37 cellular contexts compared by ENCODE assay signal in genomic region chr7:122756860-122757259, GRCh38. TPM values are rescaled to one million over a fixed set of nuclear protein-coding genes. Genes with fewer than 3 reads are reported as not detected.
"Had no signal": no experiment of that assay in that cellular context is flagged by ENCODE, and none has a peak within 500 bp of the region (broad histone marks: within the 10 kb centered on the region; RNA-seq: fewer than 3 reads in every experiment).

No MANE protein-coding gene starts in this region.

- H3K4me3 ChIP-seq: adrenal gland, ascending aorta, body of pancreas, breast epithelium, cardiac muscle cell had no signal

- H3K9me3 ChIP-seq: adrenal gland, ascending aorta, body of pancreas, breast epithelium had no signal

- H3K27me3 ChIP-seq: adrenal gland, ascending aorta, body of pancreas, brain microvascular endothelial cell, breast epithelium, cardiac muscle cell had no signal

- H3K4me1 ChIP-seq: adrenal gland, ascending aorta, breast epithelium had no signal

- DNase-seq: activated effector memory CD4-positive, alpha-beta T cell treated with anti-CD3 and anti-CD28 coated beads, Interleukin-2, amount 50 U/mL, for 16 hours; activated effector memory CD4-positive, alpha-beta T cell treated with Interleukin-2 at 50 U/mL for 16 hours; activated gamma-delta T cell; activated gamma-delta T cell treated with Interleukin-2 at 50 U/mL for 16 hours; activated naive CD4-positive, alpha-beta T cell; activated naive CD4-positive, alpha-beta T cell treated with anti-CD3 and anti-CD28 coated beads for 36 hours; activated naive CD4-positive, alpha-beta T cell treated with anti-CD3 and anti-CD28 coated beads, Interleukin-2, amount 10 ng/mL, durations not matched to agents 7 days and 5 days; activated naive CD4-positive, alpha-beta T cell treated with anti-CD3 and anti-CD28 coated beads, Interleukin-2, amount 50 U/mL, for 16 hours; activated naive CD4-positive, alpha-beta T cell treated with Interleukin-2 at 50 U/mL for 16 hours; activated naive CD8-positive, alpha-beta T cell treated with anti-CD3 and anti-CD28 coated beads for 36 hours; activated naive CD8-positive, alpha-beta T cell treated with anti-CD3 and anti-CD28 coated beads, Interleukin-2, amount 10 ng/mL, durations not matched to agents 7 days and 5 days; activated naive CD8-positive, alpha-beta T cell treated with anti-CD3 and anti-CD28 coated beads, Interleukin-2, amount 50 U/mL, for 24 hours; activated T-cell treated with anti-CD3 and anti-CD28 coated beads, Interleukin-2, amount 50 U/mL, for 1 hour; activated T-cell treated with anti-CD3 and anti-CD28 coated beads, Interleukin-2, amount 50 U/mL, for 24 hours; activated T-cell treated with anti-CD3 and anti-CD28 coated beads, Interleukin-2, amount 50 U/mL, for 4 hours; activated T-cell treated with anti-CD3 and anti-CD28 coated beads, Interleukin-2, amount 50 U/mL, for 48 hours; activated T-cell treated with anti-CD3 and anti-CD28 coated beads, Interleukin-2, amount 50 U/mL, for 72 hours; adrenal gland; amniotic stem cell; amygdala; anterior cingulate cortex; aorta; body of pancreas; brain microvascular endothelial cell; caudate nucleus; central memory CD4-positive, alpha-beta T cell; cerebellar nuclear complex had no signal

- ATAC-seq: activated naive CD4-positive, alpha-beta T cell treated with anti-CD3 and anti-CD28 coated beads, Interleukin-2, amount 50 U/mL, for 72 hours; activated naive CD8-positive, alpha-beta T cell treated with anti-CD3 and anti-CD28 coated beads, Interleukin-2, amount 50 U/mL, for 24 hours; activated T-cell treated with anti-CD3 and anti-CD28 coated beads, Interleukin-2, amount 50 U/mL, for 4 hours; activated T-cell treated with anti-CD3 and anti-CD28 coated beads, Interleukin-2, amount 50 U/mL, for 72 hours; activated T-helper 17 cell treated with anti-CD3 and anti-CD28 coated beads, Interleukin-2, amount 50 U/mL, for 72 hours; body of pancreas had no signal

- FAIRE-seq: astrocyte, bronchial epithelial cell had no signal

- H3K27ac ChIP-seq: adrenal gland, ascending aorta, body of pancreas, brain microvascular endothelial cell, breast epithelium, cardiac muscle cell had no signal

- H3K36me3 ChIP-seq: adrenal gland, ascending aorta, brain microvascular endothelial cell, breast epithelium, cardiac muscle cell had no signal

RNA-seq across cellular contexts. Expression of gene RNF148, which starts 54.1 kb away (rescaled TPM):
- total RNA-seq: activated naive CD4-positive, alpha-beta T cell treated with anti-CD3 and anti-CD28 coated beads for 36 hours; activated naive CD4-positive, alpha-beta T cell treated with anti-CD3 and anti-CD28 coated beads, Interleukin-2, amount 50 U/mL, for 72 hours; activated naive CD8-positive, alpha-beta T cell treated with anti-CD3 and anti-CD28 coated beads for 36 hours; activated naive CD8-positive, alpha-beta T cell treated with anti-CD3 and anti-CD28 coated beads, Interleukin-2, amount 10 ng/mL, durations not matched to agents 7 days and 5 days; activated T-cell treated with anti-CD3 and anti-CD28 coated beads, Interleukin-2, amount 50 U/mL, for 4 hours; activated T-cell treated with anti-CD3 and anti-CD28 coated beads, Interleukin-2, amount 50 U/mL, for 72 hours; activated T-helper 1 cell treated with anti-CD3 and anti-CD28 coated beads, Interleukin-12 subunit alpha, Interleukin-12 subunit beta, Interleukin-2, Interleukin-4 antibody, amounts not matched to agents 30 ng/mL and 10 ng/mL and 1 ng/mL, durations not matched to agents 14 hours and 24 hours and 36 hours; activated T-helper 17 cell treated with anti-CD3 and anti-CD28 coated beads, Interleukin-2, amount 50 U/mL, for 72 hours; activated T-helper 2 cell treated with anti-CD3 and anti-CD28 coated beads, Interferon-gamma antibody, Interleukin-2, Interleukin-4, amounts not matched to agents 10 μg/mL and 5 μg/mL and 100 μg/mL, durations not matched to agents 14 hours and 24 hours and 36 hours; chondrocyte had no signal
- polyA plus RNA-seq: aorta, cardiac muscle cell had no signal

RNA-seq across cellular contexts. Expression of gene RNF133, which starts 57.9 kb away (rescaled TPM):
- total RNA-seq: activated naive CD4-positive, alpha-beta T cell treated with anti-CD3 and anti-CD28 coated beads for 36 hours; activated naive CD4-positive, alpha-beta T cell treated with anti-CD3 and anti-CD28 coated beads, Interleukin-2, amount 50 U/mL, for 72 hours; activated naive CD8-positive, alpha-beta T cell treated with anti-CD3 and anti-CD28 coated beads for 36 hours; activated naive CD8-positive, alpha-beta T cell treated with anti-CD3 and anti-CD28 coated beads, Interleukin-2, amount 10 ng/mL, durations not matched to agents 7 days and 5 days; activated T-cell treated with anti-CD3 and anti-CD28 coated beads, Interleukin-2, amount 50 U/mL, for 4 hours; activated T-cell treated with anti-CD3 and anti-CD28 coated beads, Interleukin-2, amount 50 U/mL, for 72 hours; activated T-helper 1 cell treated with anti-CD3 and anti-CD28 coated beads, Interleukin-12 subunit alpha, Interleukin-12 subunit beta, Interleukin-2, Interleukin-4 antibody, amounts not matched to agents 30 ng/mL and 10 ng/mL and 1 ng/mL, durations not matched to agents 14 hours and 24 hours and 36 hours; activated T-helper 17 cell treated with anti-CD3 and anti-CD28 coated beads, Interleukin-2, amount 50 U/mL, for 72 hours; activated T-helper 2 cell treated with anti-CD3 and anti-CD28 coated beads, Interferon-gamma antibody, Interleukin-2, Interleukin-4, amounts not matched to agents 10 μg/mL and 5 μg/mL and 100 μg/mL, durations not matched to agents 14 hours and 24 hours and 36 hours; ascending aorta; chondrocyte had no signal
- polyA plus RNA-seq: cardiac muscle cell had no signal
